ENCODE assay signal across 35 cellular contexts in genomic region chr7:28067171-28067570, GRCh38.
"Had no signal": no experiment of that assay in that cellular context is flagged by ENCODE, and none has a peak within 500 bp of the region (broad histone marks: within the 10 kb centered on the region; RNA-seq: fewer than 3 reads in every experiment).

No MANE protein-coding gene starts in this region.

- H3K27ac ChIP-seq: ascending aorta, cardiac muscle cell, colonic mucosa, gastrocnemius medialis, lower lobe of right lung, neural progenitor cell, parathyroid adenoma, psoas muscle, skin epidermis, upper lobe of right lung, WERI-Rb-1 had no signal

- H3K4me3 ChIP-seq: ascending aorta, cardiac muscle cell, colonic mucosa, gastrocnemius medialis, lower lobe of right lung, neural progenitor cell, psoas muscle, skin epidermis, upper lobe of right lung had no signal

- H3K4me2 ChIP-seq: neural progenitor cell had no signal

- H3K9me3 ChIP-seq: ascending aorta, colonic mucosa, gastrocnemius medialis, lower lobe of right lung, psoas muscle, upper lobe of right lung had no signal

- H3K36me3 ChIP-seq: ascending aorta, cardiac muscle cell, colonic mucosa, gastrocnemius medialis, lower lobe of right lung, neural progenitor cell, upper lobe of right lung, WERI-Rb-1 had no signal

- DNase-seq: activated CD4-positive, alpha-beta memory T cell treated with anti-CD3 and anti-CD28 coated beads for 36 hours; activated CD4-positive, alpha-beta T cell treated with anti-CD3 and anti-CD28 coated beads for 48 hours; activated CD8-positive, alpha-beta memory T cell treated with anti-CD3 and anti-CD28 coated beads, Interleukin-2, amount 50 U/mL, for 4 hours; activated effector memory CD4-positive, alpha-beta T cell treated with anti-CD3 and anti-CD28 coated beads, Interleukin-2, amount 50 U/mL, for 16 hours; activated naive CD4-positive, alpha-beta T cell treated with anti-CD3 and anti-CD28 coated beads for 36 hours; activated naive CD8-positive, alpha-beta T cell treated with anti-CD3 and anti-CD28 coated beads, Interleukin-2, amount 10 ng/mL, durations not matched to agents 7 days and 5 days; activated T-cell treated with anti-CD3 and anti-CD28 coated beads, Interleukin-2, amount 50 U/mL, for 1 hour; cerebellar nuclear complex; colonic mucosa; effector CD8-positive, alpha-beta T cell; gastrocnemius medialis; head of caudate nucleus; hippocampal formation; kidney; lower lobe of right lung; mesenchymal stem cell; natural killer cell; occipital lobe; psoas muscle; right cardiac atrium; stimulated activated CD4-positive, alpha-beta T cell treated with anti-CD3 and anti-CD28 coated beads, Interleukin-12 subunit alpha, Interleukin-12 subunit beta, amount 100 ng/mL, for 4 hours; stimulated activated CD4-positive, alpha-beta T cell treated with anti-CD3 and anti-CD28 coated beads, Interleukin-4, amount 100 ng/mL, for 1 hour; stimulated activated naive CD8-positive, alpha-beta T cell treated with anti-CD3 and anti-CD28 coated beads, Interleukin-15, Interleukin-2, amounts not matched to agents 100 U/mL and 50 U/mL, for 24 hours; substantia nigra; T-helper 17 cell; T1000; upper lobe of right lung; WERI-Rb-1 had no signal

- ATAC-seq: activated CD4-positive, CD25-positive, alpha-beta regulatory T cell treated with anti-CD3 and anti-CD28 coated beads, Interleukin-2, amount 50 U/mL, for 24 hours; gastrocnemius medialis; left lobe of liver; lower lobe of right lung; natural killer cell; psoas muscle; right cardiac atrium; stimulated activated naive CD8-positive, alpha-beta T cell treated with anti-CD3 and anti-CD28 coated beads, Interleukin-15, Interleukin-2, amounts not matched to agents 100 U/mL and 50 U/mL, for 24 hours; T-helper 17 cell; upper lobe of right lung had no signal

- H2AFZ ChIP-seq: neural progenitor cell, parathyroid adenoma had no signal

- H3K27me3 ChIP-seq: ascending aorta, cardiac muscle cell, colonic mucosa, gastrocnemius medialis, neural progenitor cell, upper lobe of right lung had no signal

- H3K4me1 ChIP-seq: colonic mucosa, neural progenitor cell, parathyroid adenoma had no signal

- H3K9ac ChIP-seq: neural progenitor cell, parathyroid adenoma had no signal
